16 cellular contexts compared by ENCODE assay signal in the genomic region with DNA sequence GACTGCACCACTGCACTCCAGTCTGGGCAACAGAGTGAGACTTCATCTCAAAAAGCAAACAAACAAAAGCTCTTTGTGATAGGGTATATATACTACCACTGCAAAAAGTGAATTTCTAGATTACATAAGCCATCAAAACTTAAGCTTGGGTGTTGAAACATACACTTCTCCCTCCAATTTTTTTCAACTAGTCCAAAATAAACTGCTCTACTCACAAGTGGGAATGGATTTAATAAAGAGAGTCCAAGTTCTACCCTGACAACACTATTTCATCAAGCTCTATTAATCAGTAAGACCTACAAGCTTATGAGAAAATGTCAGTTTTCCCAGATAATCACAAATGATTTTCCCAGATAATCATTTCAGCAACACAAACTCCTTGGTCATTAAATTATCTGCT.
DNase-seq lines count a peak whose midpoint lies in the region; ATAC-seq, FAIRE-seq and TF ChIP-seq lines count a peak whose summit lies in the region.
"Had no signal": no experiment of that assay in that cellular context is flagged by ENCODE, and none has a peak within 500 bp of the region (broad histone marks: within the 10 kb centered on the region; RNA-seq: fewer than 3 reads in every experiment).

No MANE protein-coding gene starts in this region.

- H3K4me3 ChIP-seq in adrenal gland = no peak overlapping the region
- H3K4me3 ChIP-seq: SJSA1 had no signal

- H3K36me3 Mint-ChIP-seq in osteocyte (ENCODE audit: unreplicated experiment) = peaks cover 23% of the 10 kb centered on the region

- no peaks in the 10 kb centered on the region for H3K27me3 Mint-ChIP-seq in osteocyte (ENCODE audit: unreplicated experiment)
- H3K27me3 Mint-ChIP-seq: progenitor cell of endocrine pancreas; stimulated activated naive B cell treated with anti-CD40 and anti-IgM and Interleukin-4, amounts not matched to agents 10 μg/mL and 1 μg/mL and 100 μg/mL, for 72 hours had no signal

- TF ChIP-seq POLR2A in GM12891 (IDR thresholded peaks at IDR 0.05; ENCODE audit: low read depth, low read length) (no peak), adrenal gland (IDR thresholded peaks at IDR 0.05) (no peak)

- H3K36me3 ChIP-seq in adrenal gland (replicated peaks in 1 of 2) = peaks cover 0 to 4% of the 10 kb centered on the region in 2 donors

- H3K4me1 Mint-ChIP-seq in osteocyte (ENCODE audit: unreplicated experiment) = peaks cover 20% of the 10 kb centered on the region

- TF ChIP-seq CTCF in adrenal gland (IDR thresholded peaks at IDR 0.05) (no peak), osteocyte (IDR thresholded peaks at IDR 0.05) (no peak)

- H3K27ac ChIP-seq in adrenal gland = peak overlapping the region in 3 of 5 donors; percentile 31 to 52 (median 41)
- H3K27ac ChIP-seq in layer of hippocampus (ENCODE audit: low read depth, low read length) = peak overlapping the region; percentile 86
- peak overlapping the region; percentile 81 for H3K27ac ChIP-seq in substantia nigra (ENCODE audit: low read depth, low read length, poor library complexity, severe bottlenecking)
- H3K27ac ChIP-seq: SJSA1 had no signal

- FAIRE-seq in GM12891 (lab: Jason Lieb, UNC) = peak; percentile 5

- no peaks in the 10 kb centered on the region for H3K9me3 ChIP-seq in adrenal gland (replicated peaks in 1 of 3)
- H3K9me3 ChIP-seq: SJSA1 had no signal

- no peaks in the 10 kb centered on the region for H3K9me3 Mint-ChIP-seq in osteocyte (ENCODE audit: unreplicated experiment)
- H3K9me3 Mint-ChIP-seq: activated T-helper 2 cell treated with anti-CD3 and anti-CD28 coated beads, Interferon-gamma antibody, Interleukin-2, Interleukin-4, amounts not matched to agents 10 μg/mL and 5 μg/mL and 100 μg/mL, durations not matched to agents 14 hours and 24 hours and 36 hours; stimulated activated naive B cell treated with anti-CD40 and anti-IgM and Interleukin-4, amounts not matched to agents 10 μg/mL and 1 μg/mL and 100 μg/mL, for 72 hours had no signal

- DNase-seq in GM12891 (ENCODE audit: insufficient read length, low spot score) (no peak), adrenal gland (no peak), substantia nigra (lab: John Stamatoyannopoulos, UW) (no peak), osteocyte (ENCODE audit: extremely low spot score, unreplicated experiment) (no peak), mucosa of gallbladder (ENCODE audit: low spot score) (no peak), DMS153 (lab: John Stamatoyannopoulos, UW) (no peak)
- DNase-seq: activated CD4-positive, CD25-positive, alpha-beta regulatory T cell; EL; NCI-H2029; NCI-H524; stimulated activated naive B cell treated with anti-CD40 and anti-IgM and Interleukin-4, amounts not matched to agents 10 μg/mL and 1 μg/mL and 100 μg/mL, for 72 hours had no signal

- peaks cover 26 to 36% of the 10 kb centered on the region in 2 donors for H3K4me1 ChIP-seq in adrenal gland (replicated peaks in 1 of 2)

- no peak overlapping the region for H3K4me3 Mint-ChIP-seq in osteocyte (ENCODE audit: unreplicated experiment)
- H3K4me3 Mint-ChIP-seq: stimulated activated naive B cell treated with anti-CD40 and anti-IgM and Interleukin-4, amounts not matched to agents 10 μg/mL and 1 μg/mL and 100 μg/mL, for 72 hours had no signal

- H3K27me3 ChIP-seq in adrenal gland (no peaks in the 10 kb centered on the region), layer of hippocampus (ENCODE audit: control insufficient read depth, insufficient read depth, low read length) (no peaks in the 10 kb centered on the region)
- H3K27me3 ChIP-seq: SJSA1 had no signal

- no peak overlapping the region for H3K27ac Mint-ChIP-seq in osteocyte (ENCODE audit: unreplicated experiment)
- H3K27ac Mint-ChIP-seq: activated T-helper 2 cell treated with anti-CD3 and anti-CD28 coated beads, Interferon-gamma antibody, Interleukin-2, Interleukin-4, amounts not matched to agents 10 μg/mL and 5 μg/mL and 100 μg/mL, durations not matched to agents 14 hours and 24 hours and 36 hours; stimulated activated naive B cell treated with anti-CD40 and anti-IgM and Interleukin-4, amounts not matched to agents 10 μg/mL and 1 μg/mL and 100 μg/mL, for 72 hours had no signal

- intact Hi-C loops in adrenal gland (cut with DNase I) = loop anchor here in 1 of 2 donors (10.0 kb wide), 1 partner anchor 84 kb away; a partner anchor contains a TSS

- ATAC-seq in HG03565 (IDR thresholded peaks at IDR 0.05; ENCODE audit: unreplicated experiment) = no peak
- ATAC-seq: stimulated activated naive B cell treated with anti-CD40 and anti-IgM and Interleukin-4, amounts not matched to agents 10 μg/mL and 1 μg/mL and 100 μg/mL, for 72 hours had no signal

TF ChIP-seq in GM12891, 5 proteins besides CTCF, POLR2A, EP300 and RAD21:
- TF ChIP-seq SPI1 (IDR thresholded peaks at IDR 0.05; ENCODE audit: low read depth, low read length) (no peak), POU2F2 (IDR thresholded peaks at IDR 0.05; ENCODE audit: low read depth, low read length) (no peak), PAX5 (IDR thresholded peaks at IDR 0.05; ENCODE audit: insufficient read depth, low read length, severe bottlenecking) (no peak), TAF1 (IDR thresholded peaks at IDR 0.05; ENCODE audit: low read depth, low read length) (no peak), POLR2AphosphoS5 (IDR thresholded peaks at IDR 0.05; ENCODE audit: low read depth, low read length) (no peak)
